Comparison of ENCODE assay signal across 14 cellular contexts in the genomic region with DNA sequence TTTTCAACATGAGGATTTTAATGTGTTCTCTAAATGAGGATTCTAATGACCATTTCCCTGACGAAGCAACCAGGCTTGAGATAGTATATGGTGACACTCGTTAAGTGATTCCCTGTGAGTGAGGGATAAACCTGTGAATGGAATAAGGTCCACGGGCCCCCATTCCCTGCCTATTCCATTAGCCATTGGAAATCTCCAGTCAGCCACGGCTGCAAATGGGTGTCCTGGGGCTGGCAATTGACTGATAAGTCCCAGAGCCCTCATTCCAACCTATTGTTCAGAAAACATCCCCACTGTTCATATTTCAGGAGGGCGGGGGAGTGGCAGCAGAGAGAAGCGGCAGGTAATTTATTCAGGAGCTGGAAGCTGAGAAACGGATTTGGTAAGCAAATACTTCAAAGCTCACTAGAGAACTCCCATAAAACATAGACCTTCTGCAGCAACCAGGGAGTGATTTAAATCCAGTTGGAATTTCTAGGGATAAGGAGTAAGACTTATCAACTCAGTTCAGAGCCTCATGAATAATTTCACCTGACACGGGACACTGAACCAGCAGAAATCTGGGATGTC. TPM values are rescaled to one million over a fixed set of nuclear protein-coding genes. Genes with fewer than 3 reads are reported as not detected.
DNase-seq lines count a peak whose midpoint lies in the region; ATAC-seq and TF ChIP-seq lines count a peak whose summit lies in the region.
"Had no signal": no experiment of that assay in that cellular context is flagged by ENCODE, and none has a peak within 500 bp of the region (broad histone marks: within the 10 kb centered on the region; RNA-seq: fewer than 3 reads in every experiment).

No MANE protein-coding gene starts in this region.

- no peaks in the 10 kb centered on the region for H3K36me3 Mint-ChIP-seq in activated T-helper 17 cell treated with anti-CD3 and anti-CD28 coated beads, Interleukin-2, amount 50 U/mL, for 72 hours (ENCODE audit: low read depth)
- H3K36me3 Mint-ChIP-seq in nephron progenitor cell (ENCODE audit: low read depth), result no peaks in the 10 kb centered on the region

- peak overlapping the region; percentile 16 for H3K4me3 Mint-ChIP-seq in activated T-helper 17 cell treated with anti-CD3 and anti-CD28 coated beads, Interleukin-2, amount 50 U/mL, for 72 hours
- H3K4me3 Mint-ChIP-seq in nephron progenitor cell, result peak overlapping the region; percentile 76
- H3K4me3 Mint-ChIP-seq: activated CD4-positive, alpha-beta memory T cell treated with anti-CD3 and anti-CD28 coated beads for 36 hours had no signal

- peak; percentile 90 for DNase-seq in NCI-H146 (lab: John Stamatoyannopoulos, UW)
- no peak for DNase-seq in nephron progenitor cell
- DNase-seq in H4 (ENCODE audit: low spot score), result no peak
- no peak for DNase-seq in UCSD-AML1 (lab: John Stamatoyannopoulos, UW; ENCODE audit: unreplicated experiment)
- DNase-seq in sciatic nerve (ENCODE audit: low spot score), result no peak
- DNase-seq: activated CD4-positive, alpha-beta memory T cell treated with anti-CD3 and anti-CD28 coated beads for 36 hours; GDM1; SW 1271 had no signal

- peaks cover 66% of the 10 kb centered on the region for H3K27me3 Mint-ChIP-seq in activated T-helper 17 cell treated with anti-CD3 and anti-CD28 coated beads, Interleukin-2, amount 50 U/mL, for 72 hours
- peaks cover 81% of the 10 kb centered on the region for H3K27me3 Mint-ChIP-seq in nephron progenitor cell (ENCODE audit: low read depth, poor library complexity)

- peaks cover 22% of the 10 kb centered on the region for H3K4me1 ChIP-seq in ES-I3 (ENCODE audit: insufficient read depth, low read length)

- peak overlapping the region; percentile 69; the same call in 1 of the 2 replicates for H3K9ac ChIP-seq in ES-I3 (ENCODE audit: low read depth, low read length)

- no peaks in the 10 kb centered on the region for H3K9me3 ChIP-seq in ES-I3 (ENCODE audit: control insufficient read depth, insufficient read depth, low read length)
- H3K9me3 ChIP-seq: adrenal gland, vagina had no signal

- no peaks in the 10 kb centered on the region for H3K36me3 ChIP-seq in ES-I3 (ENCODE audit: insufficient read depth, low read length)
- H3K36me3 ChIP-seq: adrenal gland, vagina had no signal

- no peak overlapping the region for H3K27ac Mint-ChIP-seq in activated T-helper 17 cell treated with anti-CD3 and anti-CD28 coated beads, Interleukin-2, amount 50 U/mL, for 72 hours
- no peak overlapping the region for H3K27ac Mint-ChIP-seq in nephron progenitor cell
- H3K27ac Mint-ChIP-seq: activated CD4-positive, alpha-beta memory T cell treated with anti-CD3 and anti-CD28 coated beads for 36 hours; dendritic cell treated with granulocyte-macrophage colony-stimulating factor and Interleukin-4, amounts not matched to agents 40 ng/mL and 50 ng/mL, for 4 days had no signal

- TF ChIP-seq CTCF in nephron progenitor cell (IDR thresholded peaks at IDR 0.05), result no peak

- ATAC-seq in activated T-helper 17 cell treated with anti-CD3 and anti-CD28 coated beads, Interleukin-2, amount 50 U/mL, for 72 hours (replicated peaks), result no peak
- ATAC-seq in sciatic nerve, result no peak

- peaks cover under 1% of the 10 kb centered on the region for H3K9me3 Mint-ChIP-seq in activated T-helper 17 cell treated with anti-CD3 and anti-CD28 coated beads, Interleukin-2, amount 50 U/mL, for 72 hours
- H3K9me3 Mint-ChIP-seq in nephron progenitor cell, result peaks cover 25% of the 10 kb centered on the region

- intact Hi-C loops in sciatic nerve (cut with DNase I), result no loop called here

- peaks cover 6% of the 10 kb centered on the region for H3K4me1 Mint-ChIP-seq in activated T-helper 17 cell treated with anti-CD3 and anti-CD28 coated beads, Interleukin-2, amount 50 U/mL, for 72 hours
- peaks cover 23% of the 10 kb centered on the region for H3K4me1 Mint-ChIP-seq in nephron progenitor cell

RNA-seq across cellular contexts. Expression of a gene that starts 42.0 kb away (rescaled TPM):
- not detected for total RNA-seq in activated T-helper 17 cell treated with anti-CD3 and anti-CD28 coated beads, Interleukin-2, amount 50 U/mL, for 72 hours
- total RNA-seq in H4 (2014; rRNA removed; shearing (Covaris generic)), result not detected in 2 replicates
- total RNA-seq in sciatic nerve, result not detected
- total RNA-seq: activated CD4-positive, alpha-beta memory T cell treated with anti-CD3 and anti-CD28 coated beads for 36 hours; adrenal gland; mononuclear cell; vagina had no signal
